Comparison of ENCODE assay signal across 7 cellular contexts in genomic region chr9:62915168-62915567, GRCh38.
A peak's percentile ranks its signal among the peaks of the same experiment; 100 is the strongest.
DNase-seq lines count a peak whose midpoint lies in the region; ATAC-seq and TF ChIP-seq lines count a peak whose summit lies in the region.
"Not testable (repeated sequence)": the region's sequence is repeated elsewhere in the genome, so short reads cannot be mapped to it uniquely, and the experiment has no call there.

No MANE protein-coding gene starts in this region.

- not testable (repeated sequence) for H2AFZ ChIP-seq in hepatocyte
- peak overlapping the region; percentile 59 for H2AFZ ChIP-seq in osteoblast (ENCODE audit: low read length)

- H3K4me1 Mint-ChIP-seq in WTC11; endothelial cell (ENCODE audit: unreplicated experiment); stimulated activated naive CD8-positive, alpha-beta T cell treated with anti-CD3 and anti-CD28 coated beads, Interleukin-15, amount 100 ng/mL, for 72 hours: not testable (repeated sequence)

- not testable (repeated sequence) for H3K9me3 ChIP-seq in hepatocyte (ENCODE audit: low read depth); osteoblast (ENCODE audit: low read depth, low read length)

- H3K79me2 ChIP-seq in hepatocyte; osteoblast (ENCODE audit: insufficient read depth, low read length): not testable (repeated sequence)

- not testable (repeated sequence) for H3K4me3 ChIP-seq in hepatocyte; osteoblast (ENCODE audit: insufficient read depth, low read length)

- not testable (repeated sequence) for H3K4me3 Mint-ChIP-seq in WTC11; endothelial cell (ENCODE audit: unreplicated experiment); stimulated activated naive CD8-positive, alpha-beta T cell treated with anti-CD3 and anti-CD28 coated beads, Interleukin-15, amount 100 ng/mL, for 72 hours

- not testable (repeated sequence) for H3K4me1 ChIP-seq in hepatocyte (ENCODE audit: insufficient read depth); osteoblast (ENCODE audit: insufficient read depth, low read length)

- H3K36me3 Mint-ChIP-seq in WTC11; endothelial cell (ENCODE audit: low read depth, unreplicated experiment): not testable (repeated sequence)

- H3K9me3 Mint-ChIP-seq in WTC11; endothelial cell (ENCODE audit: unreplicated experiment); stimulated activated naive CD8-positive, alpha-beta T cell treated with anti-CD3 and anti-CD28 coated beads, Interleukin-15, amount 100 ng/mL, for 72 hours: not testable (repeated sequence)

- not testable (repeated sequence) for H3K36me3 ChIP-seq in hepatocyte (replicated peaks; ENCODE audit: insufficient read depth, low read depth); osteoblast (ENCODE audit: insufficient read depth, low read length)

- not testable (repeated sequence) for DNase-seq in WTC11 (ENCODE audit: low spot score); hepatocyte (ENCODE audit: low spot score); osteoblast (ENCODE audit: insufficient read length, low spot score, missing footprints)
- peak; percentile 61 for DNase-seq in activated effector memory CD4-positive, alpha-beta T cell treated with anti-CD3 and anti-CD28 coated beads, Interleukin-2, amount 50 U/mL, for 16 hours
- peak; percentile 2 for DNase-seq in endothelial cell (ENCODE audit: low spot score)
- DNase-seq in stimulated activated naive CD8-positive, alpha-beta T cell treated with anti-CD3 and anti-CD28 coated beads, Interleukin-15, amount 100 ng/mL, for 72 hours, result peak in 1 of 2 donors; percentile 26

- not testable (repeated sequence) for H3K9me2 ChIP-seq in hepatocyte (replicated peaks; ENCODE audit: insufficient read depth)

- not testable (repeated sequence) for H3K27me3 ChIP-seq in hepatocyte; osteoblast (ENCODE audit: insufficient read depth, low read length)

- CTCF ChIA-PET in WTC11 (lab: Charles Lee), result not testable (repeated sequence)

- POLR2A ChIA-PET in WTC11 (lab: Charles Lee), result not testable (repeated sequence)

- not testable (repeated sequence) for H3K27ac ChIP-seq in hepatocyte; osteoblast (ENCODE audit: low read depth, low read length)

- not testable (repeated sequence) for TF ChIP-seq CTCF in WTC11 (IDR thresholded peaks at IDR 0.05); endothelial cell (IDR thresholded peaks at IDR 0.05; ENCODE audit: unreplicated experiment); hepatocyte (IDR thresholded peaks at IDR 0.05; ENCODE audit: poor library complexity); osteoblast (IDR thresholded peaks at IDR 0.05; ENCODE audit: extremely low read depth, low read depth, low read length)

- H3K4me2 ChIP-seq in hepatocyte, result peak overlapping the region; percentile 70
- H3K4me2 ChIP-seq in osteoblast (ENCODE audit: insufficient read depth, low read length), result not testable (repeated sequence)

- 61% methylated on average over 15 of the region's 21 CpGs for WGBS in hepatocyte (ENCODE audit: low lambda C conversion rate, missing lambda C conversion rate)

- peaks cover 11% of the 10 kb centered on the region for H3K27me3 Mint-ChIP-seq in WTC11 (ENCODE audit: low read depth)
- H3K27me3 Mint-ChIP-seq in endothelial cell (ENCODE audit: unreplicated experiment); stimulated activated naive CD8-positive, alpha-beta T cell treated with anti-CD3 and anti-CD28 coated beads, Interleukin-15, amount 100 ng/mL, for 72 hours: not testable (repeated sequence)

- not testable (repeated sequence) for H4K20me1 ChIP-seq in hepatocyte (ENCODE audit: insufficient read depth, poor library complexity, severe bottlenecking); osteoblast (ENCODE audit: insufficient read depth, low read length)

- peak; percentile 23 for ATAC-seq in GM19397 (IDR thresholded peaks at IDR 0.05; ENCODE audit: unreplicated experiment)
- ATAC-seq in WTC11, result peak; percentile 45
- ATAC-seq in stimulated activated naive CD8-positive, alpha-beta T cell treated with anti-CD3 and anti-CD28 coated beads, Interleukin-15, amount 100 ng/mL, for 72 hours, result peak; percentile 54

- H3K27ac Mint-ChIP-seq in WTC11; endothelial cell (ENCODE audit: unreplicated experiment); stimulated activated naive CD8-positive, alpha-beta T cell treated with anti-CD3 and anti-CD28 coated beads, Interleukin-15, amount 100 ng/mL, for 72 hours: not testable (repeated sequence)
